Comparison of ENCODE assay signal across 13 cellular contexts in the genomic region with DNA sequence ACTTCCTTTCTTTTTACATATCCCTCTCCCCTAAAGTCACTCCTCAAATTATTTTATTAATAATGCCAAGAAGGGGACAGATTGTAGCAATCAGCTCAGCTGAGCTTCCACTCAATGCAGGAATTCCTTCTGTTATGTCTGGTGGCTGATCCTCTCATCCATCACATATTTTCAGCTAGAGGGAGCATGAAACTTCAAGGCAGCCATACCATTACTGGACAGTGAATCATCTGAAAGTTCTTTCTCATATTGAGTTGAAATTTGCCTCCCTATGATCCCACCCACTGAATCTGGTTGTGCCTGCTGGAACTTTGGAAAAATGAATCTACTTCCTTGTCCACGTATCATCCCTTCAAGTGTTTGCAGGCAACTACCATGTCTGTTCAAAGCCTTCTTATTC. TPM values are rescaled to one million over a fixed set of nuclear protein-coding genes. Genes with fewer than 3 reads are reported as not detected.
DNase-seq lines count a peak whose midpoint lies in the region; ATAC-seq, FAIRE-seq and TF ChIP-seq lines count a peak whose summit lies in the region.
"Had no signal": no experiment of that assay in that cellular context is flagged by ENCODE, and none has a peak within 500 bp of the region (broad histone marks: within the 10 kb centered on the region; RNA-seq: fewer than 3 reads in every experiment).

No MANE protein-coding gene starts in this region.

- no peaks in the 10 kb centered on the region for H3K4me1 ChIP-seq in PC-9 (replicated peaks; ENCODE audit: insufficient read depth)
- no peaks in the 10 kb centered on the region for H3K4me1 ChIP-seq in H1 (replicated peaks in 1 of 4; ENCODE audit: control insufficient read depth in 3 of 4, insufficient read depth in 4 of 4, low read length in 3 of 4)

- no peak overlapping the region for H3K14ac ChIP-seq in H1 (ENCODE audit: insufficient read length)

- no peak overlapping the region for H4K91ac ChIP-seq in H1 (replicated peaks; ENCODE audit: insufficient read length, low read length)

- DNase-seq in EL (peak; percentile 75), PC-9 (peak in 1 of 2 experiments; percentile 8), H1 (ENCODE audit: low read depth in 1 of 2, low spot score in 2 of 2) (no peak), non-pigmented ciliary epithelial cell (ENCODE audit: low read depth) (peak; percentile 38), NCI-H2029 treated with DMSO at 0.1 percent for 48 hours (lab: John Stamatoyannopoulos, UW) (no peak), HEK293T (ENCODE audit: extremely low spot score) (no peak)
- DNase-seq in activated CD4-positive, CD25-positive, alpha-beta regulatory T cell (lab: John Stamatoyannopoulos, UW) = no peak
- DNase-seq: activated naive CD4-positive, alpha-beta T cell treated with anti-CD3 and anti-CD28 coated beads, Interleukin-2, amount 50 U/mL, for 16 hours; Calu3 had no signal

- intact Hi-C loops in PC-9 (cut with micrococcal nuclease; ENCODE audit: unreplicated experiment) = no loop called here

- H3K79me2 ChIP-seq in PC-9 (ENCODE audit: low read depth) (no peaks in the 10 kb centered on the region), H1 (ENCODE audit: control insufficient read depth in 1 of 2, insufficient read depth in 2 of 2, low read length in 2 of 2) (no peaks in the 10 kb centered on the region)

- H3K56ac ChIP-seq in H1 (replicated peaks; ENCODE audit: insufficient read length, low read depth, low read length) = no peak overlapping the region

- no peak overlapping the region for H3K4me3 ChIP-seq in PC-9
- no peak overlapping the region for H3K4me3 ChIP-seq in H1 (ENCODE audit: extremely low read depth in 1 of 4, insufficient read depth in 2 of 4, low read depth in 3 of 4, low read length in 4 of 4)
- H3K4me3 ChIP-seq: neural progenitor cell had no signal

- BruUV-seq in PC-9 (replicated peaks; lab: Mats Ljungman, UMichigan) = no TSS peak

- H3K79me1 ChIP-seq in H1 (ENCODE audit: low read depth, low read length) = no peaks in the 10 kb centered on the region

- peak; percentile 38 for TF ChIP-seq CTCF in PC-9 (conservative IDR thresholded peaks at IDR 0.05)
- TF ChIP-seq CTCF in H1 (IDR thresholded peaks at IDR 0.05; ENCODE audit: control extremely low read depth in 1 of 3, insufficient read depth in 1 of 3, low read depth in 1 of 3, low read length in 3 of 3) = no peak

- no peak overlapping the region for H2BK5ac ChIP-seq in H1 (ENCODE audit: low read depth, low read length)

- H3K18ac ChIP-seq in H1 (ENCODE audit: extremely low read depth, low read length) = no peak overlapping the region

- no peak overlapping the region for H2AK5ac ChIP-seq in H1 (ENCODE audit: low read depth, low read length)

- no peak overlapping the region for H4K5ac ChIP-seq in H1 (ENCODE audit: insufficient read length, low read depth, low read length)

- no peak for ATAC-seq in HG03521 (IDR thresholded peaks at IDR 0.05; ENCODE audit: unreplicated experiment)

- TF ChIP-seq EP300 in H1 (IDR thresholded peaks at IDR 0.05; ENCODE audit: borderline replicate concordance in 1 of 2, low read depth in 2 of 2, low read length in 2 of 2) = no peak

- no peak overlapping the region for H2BK120ac ChIP-seq in H1 (replicated peaks; ENCODE audit: low read depth, low read length)

- CTCF ChIA-PET in PC-9 (lab: Charles Lee) = interaction anchor here (1.0 kb wide), 1 partner anchor 12 kb away, joined by 3 read pairs; no protein-coding TSS in a partner anchor
- CTCF ChIA-PET in H1 (lab: Charles Lee; ENCODE audit: partially characterized antibody) = interaction anchor here (0.9 to 1.7 kb wide), 5 partner anchors 11 to 140 kb away, joined by 3 to 5 read pairs (median 3); no protein-coding TSS in a partner anchor
- CTCF ChIA-PET in HEK293T (lab: Yijun Ruan, JAX) = no interaction called here

- no peak overlapping the region for H4K8ac ChIP-seq in H1 (ENCODE audit: extremely low read depth, insufficient read depth, low read length)

- H2AFZ ChIP-seq in PC-9 (peak overlapping the region; percentile 53; the same call in 1 of the 2 replicates), H1 (ENCODE audit: low read length) (no peak overlapping the region)
- H2AFZ ChIP-seq: neural progenitor cell had no signal

- H3K27me3 ChIP-seq in PC-9 (ENCODE audit: insufficient read depth, low read depth) (no peaks in the 10 kb centered on the region), H1 (replicated peaks in 1 of 4; ENCODE audit: control insufficient read depth in 3 of 4, extremely low read depth in 1 of 4, insufficient read depth in 3 of 4, low read length in 3 of 4) (peaks cover 0 to 1% (median 0%) of the 10 kb centered on the region in 4 experiments; a peak in 1 of 7 replicates)
- H3K27me3 ChIP-seq: neural progenitor cell had no signal

- no peak for TF ChIP-seq POLR2A in H1 (IDR thresholded peaks at IDR 0.05; ENCODE audit: control extremely low read depth in 1 of 2, low read depth in 2 of 2, low read length in 2 of 2)

- H3K27ac ChIP-seq in PC-9 = no peak overlapping the region
- H3K27ac ChIP-seq in H1 (ENCODE audit: low read depth, low read length) = no peak overlapping the region
- H3K27ac ChIP-seq: neural progenitor cell had no signal

- H3K9ac ChIP-seq in H1 (replicated peaks in 1 of 4; ENCODE audit: extremely low read depth in 1 of 4, low read depth in 3 of 4, low read length in 3 of 4) = no peak overlapping the region
- H3K9ac ChIP-seq: neural progenitor cell had no signal

- H3K4me2 ChIP-seq in PC-9 = no peak overlapping the region
- H3K4me2 ChIP-seq in H1 (ENCODE audit: insufficient read depth in 1 of 2, low read depth in 2 of 2, low read length in 2 of 2) = no peak overlapping the region
- H3K4me2 ChIP-seq: neural progenitor cell had no signal

- H2BK15ac ChIP-seq in H1 (ENCODE audit: low read length) = no peak overlapping the region

- H3K9me3 ChIP-seq in PC-9 (ENCODE audit: insufficient read depth, low read depth) = no peaks in the 10 kb centered on the region
- H3K9me3 ChIP-seq in H1 (ENCODE audit: insufficient read depth in 2 of 2, low read depth in 1 of 2, low read length in 1 of 2) = no peaks in the 10 kb centered on the region

- no peak overlapping the region for H2BK12ac ChIP-seq in H1 (ENCODE audit: low read depth, low read length)

- H3F3A ChIP-seq in PC-9 (ENCODE audit: insufficient read depth, low read depth) = no peaks in the 10 kb centered on the region

- H3K23ac ChIP-seq in H1 (ENCODE audit: insufficient read length) = no peak overlapping the region

- no peak for TF ChIP-seq RAD21 in H1 (IDR thresholded peaks at IDR 0.05 in 1 of 2, conservative IDR thresholded peaks at IDR 0.05 in 1 of 2; ENCODE audit: low read depth in 2 of 2, low read length in 2 of 2)

- H3K4ac ChIP-seq in H1 (replicated peaks; ENCODE audit: insufficient read length, low read depth, low read length) = no peak overlapping the region

- H4K20me1 ChIP-seq in PC-9 (ENCODE audit: insufficient read depth) = no peaks in the 10 kb centered on the region
- H4K20me1 ChIP-seq in H1 (replicated peaks in 1 of 2; ENCODE audit: control insufficient read depth in 1 of 2, insufficient read depth in 2 of 2, low read length in 2 of 2) = no peaks in the 10 kb centered on the region

- no peak for FAIRE-seq in H1 (lab: Jason Lieb, UNC)
- FAIRE-seq: RCC 7860 had no signal

- POLR2A ChIA-PET in PC-9 (lab: Charles Lee; ENCODE audit: unreplicated experiment) (no interaction called here), H1 (lab: Charles Lee; ENCODE audit: partially characterized antibody) (no interaction called here), HEK293T (lab: Yijun Ruan, JAX) (no interaction called here)

- 100% methylated on average over 1 of the region's 1 CpG; no CpG with 5 or more reads in 1 of the 2 experiments for WGBS in H1 (ENCODE audit: extremely low coverage in 1 of 2, insufficient coverage in 1 of 2, insufficient read length in 1 of 2, insufficient replicate concordance in 2 of 2, low coverage in 1 of 2, low lambda C conversion rate in 2 of 2, missing lambda C conversion rate in 1 of 2), 2 experiments

- H3K36me3 ChIP-seq in PC-9 (ENCODE audit: low read depth) (no peaks in the 10 kb centered on the region), H1 (ENCODE audit: control insufficient read depth in 2 of 4, insufficient read depth in 4 of 4, low read length in 3 of 4) (no peaks in the 10 kb centered on the region; a peak in 2 of 8 replicates)

- H2BK20ac ChIP-seq in H1 (ENCODE audit: low read length) = no peak overlapping the region

- no peaks in the 10 kb centered on the region for H3K9me2 ChIP-seq in PC-9 (ENCODE audit: insufficient read depth)

- no peaks in the 10 kb centered on the region for H3K23me2 ChIP-seq in H1 (ENCODE audit: low read depth, low read length)

TF ChIP-seq in H1, 55 proteins besides CTCF, POLR2A, EP300 and RAD21:
- TF ChIP-seq, protein P1, sequence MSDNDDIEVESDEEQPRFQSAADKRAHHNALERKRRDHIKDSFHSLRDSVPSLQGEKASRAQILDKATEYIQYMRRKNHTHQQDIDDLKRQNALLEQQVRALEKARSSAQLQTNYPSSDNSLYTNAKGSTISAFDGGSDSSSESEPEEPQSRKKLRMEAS (IDR thresholded peaks at IDR 0.05) = no peak
- 0 out of 2 replicates have a peak, but pooled peaks have one; percentile 28 for TF ChIP-seq TEAD4 (IDR thresholded peaks at IDR 0.05; ENCODE audit: low read depth, low read length)

TF ChIP-seq in HEK293T, 16 proteins besides CTCF, POLR2A, EP300 and RAD21 (continues in another document):
- TF ChIP-seq SUZ12 (IDR thresholded peaks at IDR 0.05) = no peak
- TF ChIP-seq TARDBP (IDR thresholded peaks at IDR 0.05) = no peak
- no peak for TF ChIP-seq FOXA1 (IDR thresholded peaks at IDR 0.05)
- TF ChIP-seq, protein P2, sequence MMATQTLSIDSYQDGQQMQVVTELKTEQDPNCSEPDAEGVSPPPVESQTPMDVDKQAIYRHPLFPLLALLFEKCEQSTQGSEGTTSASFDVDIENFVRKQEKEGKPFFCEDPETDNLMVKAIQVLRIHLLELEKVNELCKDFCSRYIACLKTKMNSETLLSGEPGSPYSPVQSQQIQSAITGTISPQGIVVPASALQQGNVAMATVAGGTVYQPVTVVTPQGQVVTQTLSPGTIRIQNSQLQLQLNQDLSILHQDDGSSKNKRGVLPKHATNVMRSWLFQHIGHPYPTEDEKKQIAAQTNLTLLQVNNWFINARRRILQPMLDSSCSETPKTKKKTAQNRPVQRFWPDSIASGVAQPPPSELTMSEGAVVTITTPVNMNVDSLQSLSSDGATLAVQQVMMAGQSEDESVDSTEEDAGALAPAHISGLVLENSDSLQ (IDR thresholded peaks at IDR 0.05) = no peak
- no peak for TF ChIP-seq ARNT (IDR thresholded peaks at IDR 0.05)
- TF ChIP-seq L3MBTL2 (conservative IDR thresholded peaks at IDR 0.05) = no peak
- TF ChIP-seq FOXK2 (IDR thresholded peaks at IDR 0.05) = no peak

RNA-seq across cellular contexts. Expression of a gene that starts 11.2 kb away (rescaled TPM):
- total RNA-seq in PC-9 (2021) = 2.8 and 4.1 TPM in 2 replicates
- 2.9 and 3.7 TPM in 2 replicates for total RNA-seq in H1 (2021; fragmentation: NEBNext Ultra II Directional; extraction: Animal tissue kit (Norgen Biotek cat#: 25700))
- 0.82 and 1.1 TPM in 2 replicates for polyA plus RNA-seq in H1 (2011; rRNA removed)
- polyA plus RNA-seq in H1 (2011; cell fraction: cytosol; rRNA removed) = 1.3 TPM
- 2.1 TPM for polyA plus RNA-seq in H1 (2011; cell fraction: nucleus; rRNA removed)
- 1.6 to 2.2 TPM (median 1.8 TPM) in 4 replicates for polyA plus RNA-seq in H1 (2012, experiment 1 of 2)
- 0.96 TPM for polyA plus RNA-seq in H1 (2012, experiment 2 of 2)
- 1.5 TPM for polyA plus RNA-seq in H1 (2013, experiment 1 of 2)
- 2.4 TPM for polyA plus RNA-seq in H1 (2013, experiment 2 of 2)
- 2.0 and 2.7 TPM in 2 replicates for polyA minus RNA-seq in H1 (2011; rRNA and poly(A)+ RNA removed)
- polyA minus RNA-seq in H1 (2011; cell fraction: cytosol; rRNA and poly(A)+ RNA removed) = 1.8 TPM
- polyA minus RNA-seq in H1 (2011; cell fraction: nucleus; rRNA and poly(A)+ RNA removed) = 15.4 TPM
- total RNA-seq: dermis microvascular lymphatic vessel endothelial cell had no signal

Comparison
In these comparisons a context has a peak if more than half of its experiments do, and no peak if none do; other contexts are left out.
1. DNase-seq: peak in EL (single experiment) and non-pigmented ciliary epithelial cell (single experiment); none in H1 (0 of 2), activated CD4-positive, CD25-positive, alpha-beta regulatory T cell (0 of 4), NCI-H2029 treated with DMSO at 0.1 percent for 48 hours (single experiment) and HEK293T (single experiment).